In the genomic region with DNA sequence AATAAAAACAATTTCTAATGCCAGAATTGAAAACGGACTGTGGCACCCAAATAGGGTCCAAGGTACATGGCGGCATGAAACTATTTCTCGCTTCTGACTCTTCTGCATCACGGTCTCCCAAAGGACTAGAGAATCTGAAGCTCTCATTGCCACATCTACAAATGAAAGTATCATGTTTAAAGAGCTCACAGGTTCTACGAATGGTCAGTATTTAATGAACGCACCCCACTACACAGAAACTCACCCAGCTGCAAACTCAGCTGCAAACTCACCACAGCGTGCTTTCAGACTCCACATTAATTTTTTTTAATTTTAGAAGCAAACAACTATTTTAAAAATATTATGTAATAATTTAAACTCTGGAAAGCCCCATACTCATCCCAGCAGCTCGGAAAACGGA, we compare ENCODE assay signal across 8 cellular contexts. TPM values are rescaled to one million over a fixed set of nuclear protein-coding genes. Genes with fewer than 3 reads are reported as not detected.
A peak's percentile ranks its signal among the peaks of the same experiment; 100 is the strongest.
DNase-seq lines count a peak whose midpoint lies in the region; ATAC-seq and TF ChIP-seq lines count a peak whose summit lies in the region.

No MANE protein-coding gene starts in this region.

- H3K4me2 ChIP-seq in hepatocyte: peak overlapping the region; percentile 82

- H3K9me2 ChIP-seq in hepatocyte (replicated peaks; ENCODE audit: insufficient read depth): no peaks in the 10 kb centered on the region

- peak overlapping the region; percentile 67 for H3K4me3 ChIP-seq in BE2C (ENCODE audit: low read depth, low read length)
- H3K4me3 ChIP-seq in WI38 (ENCODE audit: low read depth, low read length): peak overlapping the region; percentile 84
- peak overlapping the region; percentile 95 for H3K4me3 ChIP-seq in hepatocyte

- no peaks in the 10 kb centered on the region for H3K9me3 Mint-ChIP-seq in stimulated activated effector memory CD8-positive, alpha-beta T cell treated with anti-CD3 and anti-CD28 coated beads, Interleukin-12 subunit alpha, Interleukin-12 subunit beta, amount 100 ng/mL, for 72 hours

- ATAC-seq in GM21723 (IDR thresholded peaks at IDR 0.05; ENCODE audit: unreplicated experiment): peak; percentile 1
- ATAC-seq in stimulated activated effector memory CD8-positive, alpha-beta T cell treated with anti-CD3 and anti-CD28 coated beads, Interleukin-12 subunit alpha, Interleukin-12 subunit beta, amount 100 ng/mL, for 72 hours: no peak
- ATAC-seq in GM21367 (IDR thresholded peaks at IDR 0.05; ENCODE audit: unreplicated experiment): no peak

- H3K36me3 ChIP-seq in BE2C (no peaks in the 10 kb centered on the region), hepatocyte (replicated peaks; ENCODE audit: insufficient read depth, low read depth) (no peaks in the 10 kb centered on the region)

- H3K27ac Mint-ChIP-seq in stimulated activated effector memory CD8-positive, alpha-beta T cell treated with anti-CD3 and anti-CD28 coated beads, Interleukin-12 subunit alpha, Interleukin-12 subunit beta, amount 100 ng/mL, for 72 hours: peak overlapping the region; percentile 99

- H3K36me3 Mint-ChIP-seq in stimulated activated effector memory CD8-positive, alpha-beta T cell treated with anti-CD3 and anti-CD28 coated beads, Interleukin-12 subunit alpha, Interleukin-12 subunit beta, amount 100 ng/mL, for 72 hours: peaks cover 44% of the 10 kb centered on the region

- H2AFZ ChIP-seq in hepatocyte: peak overlapping the region; percentile 95

- TF ChIP-seq CTCF in BE2C (IDR thresholded peaks at IDR 0.05; ENCODE audit: low read depth, low read length) (no peak), WI38 (IDR thresholded peaks at IDR 0.05; ENCODE audit: low read depth, low read length) (no peak), hepatocyte (IDR thresholded peaks at IDR 0.05; ENCODE audit: poor library complexity) (no peak)

- H4K20me1 ChIP-seq in hepatocyte (ENCODE audit: insufficient read depth, poor library complexity, severe bottlenecking): peaks cover 19% of the 10 kb centered on the region

- peak overlapping the region; percentile 91 for H3K4me3 Mint-ChIP-seq in stimulated activated effector memory CD8-positive, alpha-beta T cell treated with anti-CD3 and anti-CD28 coated beads, Interleukin-12 subunit alpha, Interleukin-12 subunit beta, amount 100 ng/mL, for 72 hours

- peaks cover 72% of the 10 kb centered on the region for H3K79me2 ChIP-seq in hepatocyte

- DNase-seq in BE2C: no peak
- DNase-seq in hepatocyte (ENCODE audit: low spot score): peak; percentile 4
- DNase-seq in stimulated activated effector memory CD8-positive, alpha-beta T cell treated with anti-CD3 and anti-CD28 coated beads, Interleukin-12 subunit alpha, Interleukin-12 subunit beta, amount 100 ng/mL, for 72 hours (ENCODE audit: low spot score in 2 of 2): no peak
- no peak for DNase-seq in AG08396 (ENCODE audit: low spot score)
- DNase-seq in iPS-NIHi11 (ENCODE audit: low spot score): no peak

- H3K27ac ChIP-seq in hepatocyte: peak overlapping the region; percentile 96

- H3K4me1 Mint-ChIP-seq in stimulated activated effector memory CD8-positive, alpha-beta T cell treated with anti-CD3 and anti-CD28 coated beads, Interleukin-12 subunit alpha, Interleukin-12 subunit beta, amount 100 ng/mL, for 72 hours: peaks cover 43% of the 10 kb centered on the region

- H3K27me3 ChIP-seq in BE2C (no peaks in the 10 kb centered on the region), hepatocyte (no peaks in the 10 kb centered on the region)

- H3K4me1 ChIP-seq in BE2C (no peaks in the 10 kb centered on the region), hepatocyte (ENCODE audit: insufficient read depth) (peaks cover 14% of the 10 kb centered on the region)

- 4% methylated on average over 9 of the region's 9 CpGs for WGBS in hepatocyte (ENCODE audit: low lambda C conversion rate, missing lambda C conversion rate)

- H3K9me3 ChIP-seq in BE2C (no peaks in the 10 kb centered on the region), hepatocyte (ENCODE audit: low read depth) (no peaks in the 10 kb centered on the region)

RNA-seq across cellular contexts. Expression of a gene that starts 1.1 kb away (rescaled TPM):
- polyA plus RNA-seq in BE2C (2012; ENCODE audit: insufficient read depth, insufficient read length, low read depth): 15.9 TPM
- 45.9 and 68.0 TPM in 2 replicates for total RNA-seq in hepatocyte
- polyA plus RNA-seq in hepatocyte: 18.9 and 20.1 TPM in 2 replicates
